In genomic region chr16:4391635-4392381, GRCh38 we compare ENCODE assay signal across 1 cellular context.
TF ChIP-seq lines count a peak whose summit lies in the region.

No MANE protein-coding gene starts in this region.

TF ChIP-seq in K562, 482 proteins besides CTCF, POLR2A, EP300 and RAD21:
- TF ChIP-seq TEAD2 (tag; IDR thresholded peaks at IDR 0.05), result no peak
- TF ChIP-seq RFX1 (IDR thresholded peaks at IDR 0.05), result peak; percentile 58; the same call in 1 of the 2 replicates
